Comparison of ENCODE assay signal across 19 cellular contexts in the genomic region with DNA sequence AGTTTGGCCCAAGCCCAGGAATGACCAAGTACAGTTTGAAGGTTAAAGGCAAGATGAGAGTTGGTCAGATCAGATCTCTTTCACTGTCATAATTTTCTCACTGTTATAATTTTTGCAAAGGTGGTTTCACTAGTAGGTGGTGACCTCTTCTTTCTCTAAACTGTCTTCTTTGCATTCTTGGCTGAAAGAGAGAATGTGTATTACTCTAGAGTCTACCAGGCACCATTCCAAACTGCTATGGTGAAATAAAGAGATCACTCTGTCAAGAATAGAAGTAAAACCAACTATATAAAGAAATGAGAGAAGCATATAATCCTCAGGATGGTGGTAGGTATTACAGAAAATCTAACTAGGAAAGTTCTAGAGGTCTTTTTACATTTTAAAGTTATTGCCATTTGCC.
DNase-seq lines count a peak whose midpoint lies in the region; ATAC-seq and TF ChIP-seq lines count a peak whose summit lies in the region.
"Had no signal": no experiment of that assay in that cellular context is flagged by ENCODE, and none has a peak within 500 bp of the region (broad histone marks: within the 10 kb centered on the region; RNA-seq: fewer than 3 reads in every experiment).

No MANE protein-coding gene starts in this region.

- H3K4me1 Mint-ChIP-seq in activated CD4-positive, alpha-beta memory T cell treated with anti-CD3 and anti-CD28 coated beads for 36 hours (ENCODE audit: low read depth), result no peaks in the 10 kb centered on the region
- H3K4me1 Mint-ChIP-seq in endothelial cell (ENCODE audit: unreplicated experiment), result no peaks in the 10 kb centered on the region
- H3K4me1 Mint-ChIP-seq: CD8-positive, alpha-beta memory T cell had no signal

- H3K27ac ChIP-seq in stomach, result no peak overlapping the region
- H3K27ac ChIP-seq: BLaER1 treated with 17β-estradiol and CSF1 and Interleukin-3, amounts not matched to agents 10 nM and 100 nM; SK-N-MC had no signal

- H3K4me3 Mint-ChIP-seq in activated CD4-positive, alpha-beta memory T cell treated with anti-CD3 and anti-CD28 coated beads for 36 hours, result no peak overlapping the region
- H3K4me3 Mint-ChIP-seq in endothelial cell (ENCODE audit: unreplicated experiment), result no peak overlapping the region
- H3K4me3 Mint-ChIP-seq: CD8-positive, alpha-beta memory T cell had no signal

- H3K4me3 ChIP-seq in GM12865 (ENCODE audit: low read depth, low read length) (no peak overlapping the region), stomach (no peak overlapping the region)
- H3K4me3 ChIP-seq: BLaER1 treated with 17β-estradiol and CSF1 and Interleukin-3, amounts not matched to agents 10 nM and 100 nM; HAP-1; SK-N-MC had no signal

- TF ChIP-seq CTCF in GM12865 (IDR thresholded peaks at IDR 0.05; ENCODE audit: insufficient read depth, low read depth, low read length, missing control alignments), result no peak
- TF ChIP-seq CTCF in stomach (IDR thresholded peaks at IDR 0.05), result no peak
- no peak for TF ChIP-seq CTCF in endothelial cell (IDR thresholded peaks at IDR 0.05; ENCODE audit: unreplicated experiment)

- DNase-seq in GM12865 (ENCODE audit: low read depth) (peak; percentile 16), amniotic epithelial cell (ENCODE audit: low read depth) (peak; percentile 15), fibroblast of peridontal ligament (ENCODE audit: extremely low read depth) (peak; percentile 28), stomach (no peak), endothelial cell (ENCODE audit: low spot score) (no peak)
- no peak for DNase-seq in activated CD4-positive, alpha-beta memory T cell treated with anti-CD3 and anti-CD28 coated beads for 36 hours
- DNase-seq: CD8-positive, alpha-beta memory T cell; DMS53; EL; NCI-H1105; NCI-H2081; NCI-H2171 treated with DMSO at 0.1 percent for 48 hours; NCI-H446 treated with DMSO at 0.1 percent for 48 hours; NCI-H69; SHP77 had no signal

- H3K27me3 Mint-ChIP-seq in activated CD4-positive, alpha-beta memory T cell treated with anti-CD3 and anti-CD28 coated beads for 36 hours, result peaks cover 1% of the 10 kb centered on the region
- H3K27me3 Mint-ChIP-seq in endothelial cell (ENCODE audit: unreplicated experiment), result no peaks in the 10 kb centered on the region

- CTCF ChIA-PET in activated CD4-positive, alpha-beta memory T cell treated with anti-CD3 and anti-CD28 coated beads for 36 hours (lab: Charles Lee), result no interaction called here

- POLR2A ChIA-PET in activated CD4-positive, alpha-beta memory T cell treated with anti-CD3 and anti-CD28 coated beads for 36 hours (lab: Charles Lee), result no interaction called here

- TF ChIP-seq POLR2A in stomach (IDR thresholded peaks at IDR 0.05), result no peak

- H3K27ac Mint-ChIP-seq in activated CD4-positive, alpha-beta memory T cell treated with anti-CD3 and anti-CD28 coated beads for 36 hours, result no peak overlapping the region
- H3K27ac Mint-ChIP-seq in endothelial cell (ENCODE audit: unreplicated experiment), result no peak overlapping the region
- H3K27ac Mint-ChIP-seq: CD8-positive, alpha-beta memory T cell had no signal

- no peaks in the 10 kb centered on the region for H3K27me3 ChIP-seq in stomach
- H3K27me3 ChIP-seq: BLaER1 treated with 17β-estradiol and CSF1 and Interleukin-3, amounts not matched to agents 10 nM and 100 nM had no signal

- ATAC-seq in HG02885 (IDR thresholded peaks at IDR 0.05; ENCODE audit: poor library complexity, unreplicated experiment), result peak; percentile 52

- peaks cover 0 to 3% (median 0%) of the 10 kb centered on the region in 4 donors for H3K9me3 ChIP-seq in stomach
- H3K9me3 ChIP-seq: HAP-1 had no signal

- no peaks in the 10 kb centered on the region for H3K36me3 ChIP-seq in stomach
- H3K36me3 ChIP-seq: BLaER1 treated with 17β-estradiol and CSF1 and Interleukin-3, amounts not matched to agents 10 nM and 100 nM; HAP-1 had no signal

- H3K9me3 Mint-ChIP-seq in activated CD4-positive, alpha-beta memory T cell treated with anti-CD3 and anti-CD28 coated beads for 36 hours, result peaks cover 6% of the 10 kb centered on the region
- no peaks in the 10 kb centered on the region for H3K9me3 Mint-ChIP-seq in endothelial cell (ENCODE audit: unreplicated experiment)

- H3K36me3 Mint-ChIP-seq in activated CD4-positive, alpha-beta memory T cell treated with anti-CD3 and anti-CD28 coated beads for 36 hours, result no peaks in the 10 kb centered on the region
- no peaks in the 10 kb centered on the region for H3K36me3 Mint-ChIP-seq in endothelial cell (ENCODE audit: low read depth, unreplicated experiment)
- H3K36me3 Mint-ChIP-seq: CD8-positive, alpha-beta memory T cell had no signal

- TF ChIP-seq EP300 in stomach (IDR thresholded peaks at IDR 0.05), result no peak

- H3K4me1 ChIP-seq in stomach, result no peaks in the 10 kb centered on the region
- H3K4me1 ChIP-seq: HAP-1 had no signal

- intact Hi-C loops in stomach (cut with DNase I; ENCODE audit: low total_unique reads), result no loop called here
- intact Hi-C loops in activated CD4-positive, alpha-beta memory T cell treated with anti-CD3 and anti-CD28 coated beads for 36 hours (cut with micrococcal nuclease), result no loop called here

Comparison
In these comparisons a context has a peak if more than half of its experiments do, and no peak if none do; other contexts are left out.
1. DNase-seq: peak in GM12865 (single experiment), amniotic epithelial cell (single experiment) and fibroblast of peridontal ligament (single experiment); none in stomach (single experiment), activated CD4-positive, alpha-beta memory T cell treated with anti-CD3 and anti-CD28 coated beads for 36 hours (single experiment) and endothelial cell (single experiment).